ENCODE assay signal across 23 cellular contexts in genomic region chr20:19930461-19930860, GRCh38.
"Had no signal": no experiment of that assay in that cellular context is flagged by ENCODE, and none has a peak within 500 bp of the region (broad histone marks: within the 10 kb centered on the region; RNA-seq: fewer than 3 reads in every experiment).

No MANE protein-coding gene starts in this region.

- H3K4me3 Mint-ChIP-seq: activated naive CD8-positive, alpha-beta T cell; activated T-cell treated with anti-CD3 and anti-CD28 coated beads, Interleukin-2, amount 50 U/mL, for 24 hours; central memory CD8-positive, alpha-beta T cell; naive thymus-derived CD4-positive, alpha-beta T cell; stimulated activated memory B cell treated with anti-CD40 and anti-IgM and Interleukin-4, amounts not matched to agents 10 μg/mL and 1 μg/mL and 100 μg/mL, for 72 hours; WTC11 had no signal

- H3K9me3 ChIP-seq: adrenal gland, colonic mucosa, esophagus muscularis mucosa, gastrocnemius medialis, lower lobe of right lung, pancreas, sigmoid colon, thoracic aorta had no signal

- H3K9me3 Mint-ChIP-seq: activated T-cell treated with anti-CD3 and anti-CD28 coated beads, Interleukin-2, amount 50 U/mL, for 24 hours; activated T-helper 2 cell treated with anti-CD3 and anti-CD28 coated beads, Interferon-gamma antibody, Interleukin-2, Interleukin-4, amounts not matched to agents 10 μg/mL and 5 μg/mL and 100 μg/mL, durations not matched to agents 14 hours and 24 hours and 36 hours; central memory CD8-positive, alpha-beta T cell; stimulated activated memory B cell treated with anti-CD40 and anti-IgM and Interleukin-4, amounts not matched to agents 10 μg/mL and 1 μg/mL and 100 μg/mL, for 72 hours; WTC11 had no signal

- H3K27ac Mint-ChIP-seq: activated naive CD8-positive, alpha-beta T cell; activated T-cell treated with anti-CD3 and anti-CD28 coated beads, Interleukin-2, amount 50 U/mL, for 24 hours; activated T-helper 2 cell treated with anti-CD3 and anti-CD28 coated beads, Interferon-gamma antibody, Interleukin-2, Interleukin-4, amounts not matched to agents 10 μg/mL and 5 μg/mL and 100 μg/mL, durations not matched to agents 14 hours and 24 hours and 36 hours; naive thymus-derived CD4-positive, alpha-beta T cell; stimulated activated memory B cell treated with anti-CD40 and anti-IgM and Interleukin-4, amounts not matched to agents 10 μg/mL and 1 μg/mL and 100 μg/mL, for 72 hours; WTC11 had no signal

- H3K36me3 ChIP-seq: adrenal gland, colonic mucosa, gastrocnemius medialis, lower lobe of right lung, pancreas, sigmoid colon, thoracic aorta had no signal

- DNase-seq: activated CD8-positive, alpha-beta memory T cell treated with anti-CD3 and anti-CD28 coated beads for 24 hours; activated CD8-positive, alpha-beta memory T cell treated with anti-CD3 and anti-CD28 coated beads, Interleukin-2, amount 50 U/mL, for 4 hours; activated naive CD4-positive, alpha-beta T cell; activated T-cell treated with anti-CD3 and anti-CD28 coated beads, Interleukin-2, amount 50 U/mL, for 24 hours; gastrocnemius medialis; lower lobe of right lung; naive thymus-derived CD4-positive, alpha-beta T cell; pancreas; sigmoid colon; stimulated activated CD4-positive, alpha-beta T cell treated with anti-CD3 and anti-CD28 coated beads, Interleukin-15, amount 100 ng/mL, for 24 hours; T1000 had no signal

- FAIRE-seq: astrocyte, islet of Langerhans, pancreas had no signal

- H3K27me3 ChIP-seq: adrenal gland, colonic mucosa, esophagus muscularis mucosa, gastrocnemius medialis, pancreas, sigmoid colon had no signal

- H3K4me2 ChIP-seq: smooth muscle cell had no signal

- H3K27me3 Mint-ChIP-seq: stimulated activated memory B cell treated with anti-CD40 and anti-IgM and Interleukin-4, amounts not matched to agents 10 μg/mL and 1 μg/mL and 100 μg/mL, for 72 hours had no signal

- H3K4me3 ChIP-seq: adrenal gland, colonic mucosa, esophagus muscularis mucosa, gastrocnemius medialis, lower lobe of right lung, pancreas, sigmoid colon, smooth muscle cell, thoracic aorta had no signal

- ATAC-seq: gastrocnemius medialis; lower lobe of right lung; naive thymus-derived CD4-positive, alpha-beta T cell; pancreas; stimulated activated memory B cell treated with anti-CD40 and anti-IgM and Interleukin-4, amounts not matched to agents 10 μg/mL and 1 μg/mL and 100 μg/mL, for 72 hours; WTC11 had no signal

- H3K27ac ChIP-seq: adrenal gland, colonic mucosa, lower lobe of right lung, pancreas, sigmoid colon, thoracic aorta had no signal

- H3K36me3 Mint-ChIP-seq: activated naive CD8-positive, alpha-beta T cell; naive thymus-derived CD4-positive, alpha-beta T cell; stimulated activated memory B cell treated with anti-CD40 and anti-IgM and Interleukin-4, amounts not matched to agents 10 μg/mL and 1 μg/mL and 100 μg/mL, for 72 hours; WTC11 had no signal

- H3K4me1 Mint-ChIP-seq: central memory CD8-positive, alpha-beta T cell had no signal
